In the genomic region with DNA sequence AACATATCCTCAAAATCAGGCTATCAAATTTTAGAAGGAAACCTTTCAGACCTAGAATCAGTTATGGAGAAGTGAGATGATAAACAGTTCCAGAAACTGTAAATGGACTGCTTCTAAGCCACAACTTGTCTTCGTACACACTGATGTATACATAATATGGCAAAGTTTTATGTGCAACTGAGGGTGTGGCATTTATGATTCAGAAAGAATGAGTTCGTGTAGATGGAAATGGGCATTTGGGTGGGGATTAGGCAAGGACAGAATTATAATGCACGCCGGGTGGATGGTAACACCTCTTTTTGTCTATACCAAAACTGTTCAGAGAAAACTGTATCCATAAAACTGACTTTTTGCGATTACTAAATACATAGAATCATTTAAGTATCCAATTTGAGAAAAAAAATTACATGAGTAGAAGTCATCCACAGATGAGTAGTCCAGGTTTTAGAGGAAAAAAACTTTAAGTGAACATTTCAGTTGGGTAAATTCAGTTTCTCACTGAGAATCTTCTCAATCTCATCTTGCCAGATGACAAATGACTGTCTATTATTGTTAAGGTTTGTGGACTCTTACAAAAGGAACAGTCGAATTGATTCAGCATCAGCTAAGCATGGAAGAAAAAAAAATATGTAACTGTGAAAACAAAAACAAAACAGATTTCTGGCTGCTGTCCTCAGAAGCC, we compare ENCODE assay signal across 2 cellular contexts.
TF ChIP-seq lines count a peak whose summit lies in the region.

No MANE protein-coding gene starts in this region.

TF ChIP-seq in liver, 16 proteins besides CTCF, POLR2A, EP300 and RAD21:
- no peak for TF ChIP-seq HNF4G (IDR thresholded peaks at IDR 0.05)
- peak; percentile 13 for TF ChIP-seq ZBTB33 (IDR thresholded peaks at IDR 0.05)

TF ChIP-seq in HepG2, 621 proteins besides CTCF, POLR2A, EP300 and RAD21:
- TF ChIP-seq SMYD3 (CRISPR knock-in tag; IDR thresholded peaks at IDR 0.05) (no peak), ZNF724P (CRISPR knock-in tag; IDR thresholded peaks at IDR 0.05; ENCODE audit: borderline replicate concordance) (no peak), SMC3 (IDR thresholded peaks at IDR 0.05; ENCODE audit: low read length) (no peak), BORCS8-MEF2B (CRISPR knock-in tag; IDR thresholded peaks at IDR 0.05) (no peak), YEATS2 (CRISPR knock-in tag; IDR thresholded peaks at IDR 0.05; ENCODE audit: borderline replicate concordance) (no peak), NFATC3 (CRISPR knock-in tag; IDR thresholded peaks at IDR 0.05) (no peak), CEBPG (CRISPR knock-in tag; IDR thresholded peaks at IDR 0.05) (no peak), CC2D1A (CRISPR knock-in tag; IDR thresholded peaks at IDR 0.05) (no peak)
- TF ChIP-seq, protein P1, sequence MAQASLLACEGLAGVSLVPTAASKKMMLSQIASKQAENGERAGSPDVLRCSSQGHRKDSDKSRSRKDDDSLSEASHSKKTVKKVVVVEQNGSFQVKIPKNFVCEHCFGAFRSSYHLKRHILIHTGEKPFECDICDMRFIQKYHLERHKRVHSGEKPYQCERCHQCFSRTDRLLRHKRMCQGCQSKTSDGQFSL (CRISPR knock-in tag; IDR thresholded peaks at IDR 0.05) = no peak
